Comparison of ENCODE assay signal across 8 cellular contexts in the genomic region with DNA sequence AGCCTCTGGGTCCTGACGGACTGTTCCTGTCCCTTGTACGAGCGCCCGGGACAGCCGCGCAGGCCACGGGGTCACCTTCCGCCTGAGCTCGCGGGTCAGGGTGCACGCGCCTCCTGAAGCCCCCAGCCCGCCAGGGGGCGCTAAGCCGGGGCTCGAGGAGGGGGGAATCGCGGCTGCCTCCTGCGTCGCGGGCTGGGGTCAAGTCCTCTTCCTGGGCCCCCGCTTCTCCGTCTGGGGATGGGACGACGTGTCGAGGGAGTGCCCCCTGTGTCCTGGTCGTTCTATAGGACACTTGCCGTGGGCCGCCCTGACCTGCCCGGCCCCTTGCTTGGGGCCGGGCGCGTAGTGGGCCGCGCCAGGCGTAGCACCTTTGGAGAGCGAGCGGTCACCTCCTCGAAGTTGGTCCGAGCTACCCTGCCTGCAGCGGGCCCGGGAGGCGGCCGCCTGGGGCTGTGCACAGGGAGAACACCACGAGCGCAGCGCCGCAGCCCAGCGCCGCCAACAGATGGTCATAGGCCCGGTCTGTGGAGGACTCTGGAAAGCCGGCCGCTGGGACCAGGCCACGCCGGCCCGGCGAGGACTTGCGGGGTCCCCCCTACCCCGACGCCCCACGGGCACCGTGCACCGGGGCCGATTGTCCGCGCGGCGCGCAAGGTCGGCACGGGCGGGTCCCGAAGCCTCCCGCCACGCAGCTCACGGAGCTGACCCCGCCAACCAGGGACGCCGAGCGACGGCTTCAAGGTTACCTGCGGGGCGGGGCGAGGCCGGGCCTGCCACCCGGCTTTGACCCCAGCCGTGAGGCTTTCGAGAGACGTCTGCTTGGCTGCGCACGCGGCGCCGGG. TPM values are rescaled to one million over a fixed set of nuclear protein-coding genes. Genes with fewer than 3 reads are reported as not detected.
A peak's percentile ranks its signal among the peaks of the same experiment; 100 is the strongest.
DNase-seq lines count a peak whose midpoint lies in the region; ATAC-seq and TF ChIP-seq lines count a peak whose summit lies in the region.

No MANE protein-coding gene starts in this region.

- POLR2A ChIA-PET in activated CD4-positive, alpha-beta T cell treated with anti-CD3 and anti-CD28 coated beads, Interleukin-2, amount 10 ng/mL, durations not matched to agents 7 days and 5 days (lab: Charles Lee), result no interaction called here

- WGBS in lung, 2 donors, result 0 to 1% methylated on average over 67 to 94 of the region's 94 CpGs

- H3K27ac ChIP-seq in duodenal mucosa (ENCODE audit: low read depth, low read length), result no peak overlapping the region
- H3K27ac ChIP-seq in lung (ENCODE audit: low read depth in 1 of 2, low read length in 1 of 2), result peak overlapping the region in 1 of 2 donors; percentile 62

- no peaks in the 10 kb centered on the region for H3K9me3 ChIP-seq in duodenal mucosa (ENCODE audit: control insufficient read depth in 1 of 2, low read length in 2 of 2)
- no peaks in the 10 kb centered on the region for H3K9me3 ChIP-seq in lung (ENCODE audit: control insufficient read depth in 2 of 2, insufficient read depth in 1 of 2, low read length in 1 of 2)

- H3K27me3 Mint-ChIP-seq in activated CD4-positive, alpha-beta T cell treated with anti-CD3 and anti-CD28 coated beads, Interleukin-2, amount 10 ng/mL, durations not matched to agents 7 days and 5 days, result peaks cover 78% of the 10 kb centered on the region

- H3K9me3 Mint-ChIP-seq in activated CD4-positive, alpha-beta T cell treated with anti-CD3 and anti-CD28 coated beads, Interleukin-2, amount 10 ng/mL, durations not matched to agents 7 days and 5 days, result no peaks in the 10 kb centered on the region

- H3K36me3 Mint-ChIP-seq in activated CD4-positive, alpha-beta T cell treated with anti-CD3 and anti-CD28 coated beads, Interleukin-2, amount 10 ng/mL, durations not matched to agents 7 days and 5 days (ENCODE audit: low read depth), result no peaks in the 10 kb centered on the region

- H3K27ac Mint-ChIP-seq in activated CD4-positive, alpha-beta T cell treated with anti-CD3 and anti-CD28 coated beads, Interleukin-2, amount 10 ng/mL, durations not matched to agents 7 days and 5 days, result no peak overlapping the region

- peak overlapping the region; percentile 69 to 74 for H3K4me3 ChIP-seq in duodenal mucosa (ENCODE audit: low read depth in 1 of 2, low read length in 2 of 2)
- peak overlapping the region; percentile 27 for H3K4me3 ChIP-seq in lung

- peak overlapping the region; percentile 43 to 51 for H3K9ac ChIP-seq in duodenal mucosa (ENCODE audit: low read depth in 1 of 2, low read length in 2 of 2)

- peak; percentile 50 for DNase-seq in AG08395 (ENCODE audit: low spot score)
- peak; percentile 91 for DNase-seq in GM20000 (ENCODE audit: low spot score)
- peak; percentile 30 for DNase-seq in NCI-H226
- DNase-seq in activated CD4-positive, alpha-beta T cell treated with anti-CD3 and anti-CD28 coated beads, Interleukin-2, amount 10 ng/mL, durations not matched to agents 7 days and 5 days, result peak; percentile 73
- DNase-seq in lung (ENCODE audit: low spot score), result peak; percentile 76
- DNase-seq in stimulated activated CD4-positive, alpha-beta T cell treated with anti-CD3 and anti-CD28 coated beads, TNF-alpha, amount 100 ng/mL, for 24 hours (ENCODE audit: low read depth in 3 of 3), result peak; percentile 63 to 76 (median 64)

- peak; percentile 58 for ATAC-seq in lung (ENCODE audit: insufficient read depth, low FRiP score)
- ATAC-seq in GM18861 (IDR thresholded peaks at IDR 0.05; ENCODE audit: unreplicated experiment), result no peak

- TF ChIP-seq CTCF in GM20000 (IDR thresholded peaks at IDR 0.05; ENCODE audit: extremely low read depth, missing control alignments) (peak; percentile 82), lung (IDR thresholded peaks at IDR 0.05; ENCODE audit: control extremely low read depth, extremely low read depth) (peak; percentile 58)

- CTCF ChIA-PET in activated CD4-positive, alpha-beta T cell treated with anti-CD3 and anti-CD28 coated beads, Interleukin-2, amount 10 ng/mL, durations not matched to agents 7 days and 5 days (lab: Charles Lee), result interaction anchor here (0.6 to 8.0 kb wide), 45 partner anchors 9 to 485 kb away, joined by 3 to 100 read pairs (median 4); partner anchors contain the start of gene LRRC32

- peak overlapping the region; percentile 64 for H3K4me3 Mint-ChIP-seq in activated CD4-positive, alpha-beta T cell treated with anti-CD3 and anti-CD28 coated beads, Interleukin-2, amount 10 ng/mL, durations not matched to agents 7 days and 5 days

- no peaks in the 10 kb centered on the region for H3K36me3 ChIP-seq in duodenal mucosa (ENCODE audit: control insufficient read depth in 1 of 2, insufficient read depth in 2 of 2, low read length in 2 of 2)
- no peaks in the 10 kb centered on the region for H3K36me3 ChIP-seq in lung (ENCODE audit: control insufficient read depth in 2 of 2, insufficient read depth in 2 of 2, low read length in 2 of 2)

- H3K4me1 ChIP-seq in duodenal mucosa (ENCODE audit: control insufficient read depth in 1 of 2, insufficient read depth in 2 of 2, low read length in 2 of 2), result peaks cover 25 to 39% of the 10 kb centered on the region in 2 donors
- H3K4me1 ChIP-seq in lung (ENCODE audit: control insufficient read depth in 2 of 2, insufficient read depth in 2 of 2, low read length in 2 of 2), result peaks cover 0 to 21% of the 10 kb centered on the region in 2 donors

- peaks cover 21% of the 10 kb centered on the region for H3K4me1 Mint-ChIP-seq in activated CD4-positive, alpha-beta T cell treated with anti-CD3 and anti-CD28 coated beads, Interleukin-2, amount 10 ng/mL, durations not matched to agents 7 days and 5 days

- peaks cover 39 to 56% of the 10 kb centered on the region in 2 donors for H3K27me3 ChIP-seq in duodenal mucosa (ENCODE audit: control insufficient read depth in 1 of 2, insufficient read depth in 2 of 2, low read length in 2 of 2)
- no peaks in the 10 kb centered on the region for H3K27me3 ChIP-seq in lung (ENCODE audit: control insufficient read depth, insufficient read depth)

RNA-seq across cellular contexts. Expression of gene WNT11, which starts 2.7 kb away (rescaled TPM):
- total RNA-seq in activated CD4-positive, alpha-beta T cell treated with anti-CD3 and anti-CD28 coated beads, Interleukin-2, amount 10 ng/mL, durations not matched to agents 7 days and 5 days, result not detected
- 10 to 100 TPM in 1 of 2 donors, 1 to 10 TPM in 1; 4.4 to 31.3 TPM for total RNA-seq in lung
- polyA plus RNA-seq in lung, result 1 to 10 TPM; 1.5 to 2.7 TPM

Comparison
In these comparisons a context has a peak if more than half of its experiments do, and no peak if none do; other contexts are left out.
1. DNase-seq: peak in every context shown above with its lines; median percentile 91 in GM20000; 76 in lung; 73 in activated CD4-positive, alpha-beta T cell treated with anti-CD3 and anti-CD28 coated beads, Interleukin-2, amount 10 ng/mL, durations not matched to agents 7 days and 5 days; 64 in stimulated activated CD4-positive, alpha-beta T cell treated with anti-CD3 and anti-CD28 coated beads, TNF-alpha, amount 100 ng/mL, for 24 hours; 50 in AG08395; 30 in NCI-H226.
2. RNA of gene WNT11, which starts 2.7 kb away (total RNA-seq): 4.4 to 31.3 TPM in lung; not detected in activated CD4-positive, alpha-beta T cell treated with anti-CD3 and anti-CD28 coated beads, Interleukin-2, amount 10 ng/mL, durations not matched to agents 7 days and 5 days; every median in the first group is over 4 times any median in the second.